Comparison of ENCODE assay signal across 8 cellular contexts in the genomic region with DNA sequence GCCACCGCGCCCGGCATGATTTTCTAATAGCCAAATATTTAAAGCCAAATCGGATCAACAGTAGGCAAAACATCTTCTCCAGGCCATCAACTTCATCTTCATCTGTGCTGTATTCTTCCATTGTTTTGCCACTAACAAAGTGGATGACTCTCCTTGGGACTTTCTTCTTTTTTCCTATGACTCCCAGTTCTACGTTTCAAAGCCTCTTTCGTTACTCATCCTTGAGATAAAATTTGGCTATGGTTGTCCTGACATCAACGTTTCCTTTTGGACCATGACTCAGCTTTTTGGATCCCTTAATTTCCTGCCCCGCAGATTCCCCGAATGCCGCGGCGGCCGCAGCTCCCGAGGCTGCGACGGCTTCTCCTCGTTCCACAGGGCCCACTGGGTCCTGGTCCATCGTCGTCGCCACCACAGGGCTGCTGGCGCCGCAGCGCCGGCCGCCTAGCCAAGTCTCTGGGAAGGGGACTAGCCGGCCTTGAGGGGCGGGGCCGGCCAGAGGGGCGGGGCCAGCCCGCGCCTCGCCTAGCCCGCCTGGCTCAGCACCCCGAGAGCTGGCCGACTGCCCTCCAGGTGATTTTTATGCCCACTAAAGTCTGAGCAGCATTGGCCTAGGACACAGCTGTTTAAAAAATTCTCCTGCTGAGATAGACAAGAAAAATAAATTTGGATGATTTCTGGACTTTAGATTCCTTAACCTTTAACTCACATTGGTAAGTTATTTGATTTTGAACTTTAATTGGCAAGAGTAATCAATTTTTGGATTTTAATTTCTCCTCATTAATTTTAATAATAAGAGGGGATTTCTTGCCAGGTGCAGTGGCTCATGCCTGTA.
DNase-seq lines count a peak whose midpoint lies in the region; ATAC-seq and TF ChIP-seq lines count a peak whose summit lies in the region.

No MANE protein-coding gene starts in this region.

- H3K9ac ChIP-seq in HCT116 (ENCODE audit: low read length), result peak overlapping the region; percentile 38

- TF ChIP-seq CTCF in HCT116 (IDR thresholded peaks at IDR 0.05 in 2 of 3, conservative IDR thresholded peaks at IDR 0.05 in 1 of 3; ENCODE audit: borderline replicate concordance in 1 of 3, insufficient read depth in 1 of 3, low read depth in 2 of 3, low read length in 2 of 3), result no peak
- TF ChIP-seq CTCF in astrocyte of the cerebellum (IDR thresholded peaks at IDR 0.05; ENCODE audit: low read depth, low read length, missing control alignments), result no peak

- peak overlapping the region; percentile 57 for H3K4me2 ChIP-seq in HCT116 (ENCODE audit: low read length)

- DNase-seq in EH (ENCODE audit: low read depth), result peak; percentile 98
- peak; percentile 41 for DNase-seq in HCT116 (ENCODE audit: low read depth, low spot score)
- DNase-seq in NOMO-1 treated with dmso at 0.1 percent for 144 hours (lab: John Stamatoyannopoulos, UW; ENCODE audit: unreplicated experiment), result peak; percentile 7
- DNase-seq in astrocyte of the cerebellum (ENCODE audit: low read depth), result peak; percentile 85
- DNase-seq in right cardiac atrium, result peak; percentile 88 to 93 (median 92)
- DNase-seq in pons (ENCODE audit: low spot score), result peak; percentile 33
- no peak for DNase-seq in SHP77 (lab: John Stamatoyannopoulos, UW)
- no peak for DNase-seq in stimulated activated naive CD4-positive, alpha-beta T cell treated with Interleukin-2 at 50 U/mL for 16 hours (lab: John Stamatoyannopoulos, UW)

- no peak for TF ChIP-seq RAD21 in HCT116 (IDR thresholded peaks at IDR 0.05; ENCODE audit: low read depth)

- CTCF ChIA-PET in HCT116 (lab: Charles Lee), result no interaction called here

- H3K9me2 ChIP-seq in HCT116 (ENCODE audit: insufficient read depth), result no peaks in the 10 kb centered on the region

- H3K27me3 ChIP-seq in HCT116 (ENCODE audit: insufficient read depth, low read length) (no peaks in the 10 kb centered on the region), right cardiac atrium (ENCODE audit: control insufficient read depth, insufficient read depth) (no peaks in the 10 kb centered on the region)

- no peaks in the 10 kb centered on the region for H3K9me3 ChIP-seq in HCT116 (ENCODE audit: control insufficient read depth in 1 of 2, insufficient read depth in 1 of 2, low read depth in 1 of 2, low read length in 2 of 2)
- H3K9me3 ChIP-seq in right cardiac atrium (ENCODE audit: control insufficient read depth, low read length), result no peaks in the 10 kb centered on the region

- peak overlapping the region; percentile 4 to 28; a peak in 2 of 4 replicates for H3K4me3 ChIP-seq in HCT116 (replicated peaks in 1 of 2; ENCODE audit: low read depth in 1 of 2, low read length in 2 of 2)
- peak overlapping the region; percentile 2 for H3K4me3 ChIP-seq in astrocyte of the cerebellum (ENCODE audit: low read depth, low read length)
- H3K4me3 ChIP-seq in right cardiac atrium (ENCODE audit: low read length), result peak overlapping the region; percentile 35

- peak overlapping the region; percentile 86 for H2AFZ ChIP-seq in HCT116 (ENCODE audit: low read depth, low read length, poor library complexity, severe bottlenecking)

- intact Hi-C loops in HCT116 (cut with micrococcal nuclease) (no loop called here), right cardiac atrium (cut with DNase I) (no loop called here)

- RAD21 ChIA-PET in HCT116 (lab: Charles Lee; ENCODE audit: low non-redundant PET in 1 of 2, low total read pairs in 2 of 2, uncharacterized antibody in 2 of 2, unreplicated experiment in 2 of 2), result no interaction called here

- in situ Hi-C loops in astrocyte of the cerebellum (cut with HindIII; ENCODE audit: low sequenced_read_pairs), result no loop called here

- POLR2A ChIA-PET in HCT116 (lab: Charles Lee), result no interaction called here

- no peak for TF ChIP-seq POLR2A in HCT116 (IDR thresholded peaks at IDR 0.05; ENCODE audit: borderline replicate concordance, extremely low read depth, insufficient read depth, insufficient read length)

- H4K20me1 ChIP-seq in HCT116 (ENCODE audit: insufficient read depth), result no peaks in the 10 kb centered on the region

- BruUV-seq in HCT116 (replicated peaks; lab: Mats Ljungman, UMichigan), result no TSS peak

- ATAC-seq in HCT116, result peak; percentile 97
- ATAC-seq in right cardiac atrium, result peak; percentile 98

- peak overlapping the region; percentile 44 for H3K27ac ChIP-seq in HCT116 (ENCODE audit: low read depth, low read length)
- peak overlapping the region; percentile 72 for H3K27ac ChIP-seq in right cardiac atrium (ENCODE audit: low read length)

- no peaks in the 10 kb centered on the region for H3K36me3 ChIP-seq in HCT116 (ENCODE audit: control insufficient read depth in 1 of 2, insufficient read depth in 2 of 2, low read length in 2 of 2)

- no peaks in the 10 kb centered on the region for H3K79me2 ChIP-seq in HCT116 (ENCODE audit: insufficient read depth, low read length)

- H3K4me1 ChIP-seq in HCT116 (ENCODE audit: control insufficient read depth in 1 of 2, insufficient read depth in 2 of 2, low read length in 2 of 2) (peaks cover 4 to 30% of the 10 kb centered on the region in 2 experiments; a peak in 3 of 4 replicates), right cardiac atrium (ENCODE audit: control insufficient read depth, insufficient read depth, low read length) (peaks cover 2% of the 10 kb centered on the region)

- 11% methylated on average over 35 of the region's 35 CpGs for WGBS in right cardiac atrium

TF ChIP-seq in HCT116, 20 proteins besides CTCF, POLR2A, EP300 and RAD21:
- TF ChIP-seq MAX (IDR thresholded peaks at IDR 0.05) (peak; percentile 26; the same call in 1 of the 2 replicates), ZFX (IDR thresholded peaks at IDR 0.05) (no peak)

Comparison
In these comparisons a context has a peak if more than half of its experiments do, and no peak if none do; other contexts are left out.
1. DNase-seq: peak in EH (single experiment), HCT116 (single experiment), NOMO-1 treated with dmso at 0.1 percent for 144 hours (single experiment), astrocyte of the cerebellum (single experiment), right cardiac atrium (3 of 3) and pons (single experiment); none in SHP77 (0 of 2) and stimulated activated naive CD4-positive, alpha-beta T cell treated with Interleukin-2 at 50 U/mL for 16 hours (single experiment).
2. Peak in every context shown above with its lines, with median percentiles within 50 percentile points of each other: H3K4me3 ChIP-seq.